ENCODE assay signal across 29 cellular contexts in genomic region chr6:106119991-106120390, GRCh38. TPM values are rescaled to one million over a fixed set of nuclear protein-coding genes. Genes with fewer than 3 reads are reported as not detected.
DNase-seq lines count a peak whose midpoint lies in the region; ATAC-seq, FAIRE-seq and TF ChIP-seq lines count a peak whose summit lies in the region.
"Had no signal": no experiment of that assay in that cellular context is flagged by ENCODE, and none has a peak within 500 bp of the region (broad histone marks: within the 10 kb centered on the region; RNA-seq: fewer than 3 reads in every experiment).

No MANE protein-coding gene starts in this region.

- H3K27ac ChIP-seq in astrocyte (ENCODE audit: low read depth, low read length): no peak overlapping the region
- H3K27ac ChIP-seq: HL-60, neutrophil, SK-N-MC had no signal

- H3K4me3 Mint-ChIP-seq in activated CD4-positive, alpha-beta memory T cell treated with anti-CD3 and anti-CD28 coated beads for 36 hours: no peak overlapping the region
- H3K4me3 Mint-ChIP-seq in activated CD4-positive, alpha-beta memory T cell treated with anti-CD3 and anti-CD28 coated beads, Interleukin-2, amount 10 ng/mL, durations not matched to agents 7 days and 5 days: no peak overlapping the region
- H3K4me3 Mint-ChIP-seq in astrocyte (ENCODE audit: unreplicated experiment) (no peak overlapping the region), type B pancreatic cell (peak overlapping the region; percentile 59)
- H3K4me3 Mint-ChIP-seq: activated naive CD4-positive, alpha-beta T cell treated with anti-CD3 and anti-CD28 coated beads for 36 hours; WTC11 had no signal

- no peaks in the 10 kb centered on the region for H3K4me1 ChIP-seq in astrocyte (ENCODE audit: insufficient read depth, low read length)
- H3K4me1 ChIP-seq in mucosa of descending colon (ENCODE audit: low read depth): no peaks in the 10 kb centered on the region

- no peaks in the 10 kb centered on the region for H4K20me1 ChIP-seq in astrocyte (ENCODE audit: insufficient read depth, low read length)

- H3K79me2 ChIP-seq in astrocyte (ENCODE audit: insufficient read depth, low read length): no peaks in the 10 kb centered on the region

- no peaks in the 10 kb centered on the region for H3K9me3 ChIP-seq in astrocyte (ENCODE audit: insufficient read depth, low read depth, low read length)
- H3K9me3 ChIP-seq in mucosa of descending colon: no peaks in the 10 kb centered on the region
- H3K9me3 ChIP-seq: neutrophil had no signal

- no peak overlapping the region for H2AFZ ChIP-seq in astrocyte (ENCODE audit: low read depth, low read length)

- no peak overlapping the region for H3K4me3 ChIP-seq in astrocyte (ENCODE audit: insufficient read depth, low read depth, low read length)
- no peak overlapping the region for H3K4me3 ChIP-seq in mucosa of descending colon
- H3K4me3 ChIP-seq: SK-N-MC had no signal

- H3K4me1 Mint-ChIP-seq in activated CD4-positive, alpha-beta memory T cell treated with anti-CD3 and anti-CD28 coated beads for 36 hours (ENCODE audit: low read depth): peaks cover 72% of the 10 kb centered on the region
- H3K4me1 Mint-ChIP-seq in activated CD4-positive, alpha-beta memory T cell treated with anti-CD3 and anti-CD28 coated beads, Interleukin-2, amount 10 ng/mL, durations not matched to agents 7 days and 5 days: peaks cover 73% of the 10 kb centered on the region
- H3K4me1 Mint-ChIP-seq in astrocyte (ENCODE audit: low read depth, unreplicated experiment) (peaks cover 9% of the 10 kb centered on the region), type B pancreatic cell (ENCODE audit: unreplicated experiment) (peaks cover 14% of the 10 kb centered on the region)

- H3K9me3 Mint-ChIP-seq in activated CD4-positive, alpha-beta memory T cell treated with anti-CD3 and anti-CD28 coated beads for 36 hours: no peaks in the 10 kb centered on the region
- H3K9me3 Mint-ChIP-seq in activated CD4-positive, alpha-beta memory T cell treated with anti-CD3 and anti-CD28 coated beads, Interleukin-2, amount 10 ng/mL, durations not matched to agents 7 days and 5 days: peaks cover 8% of the 10 kb centered on the region
- H3K9me3 Mint-ChIP-seq in astrocyte (ENCODE audit: unreplicated experiment) (no peaks in the 10 kb centered on the region), type B pancreatic cell (peaks cover 11% of the 10 kb centered on the region)
- H3K9me3 Mint-ChIP-seq: activated naive CD4-positive, alpha-beta T cell treated with anti-CD3 and anti-CD28 coated beads for 36 hours had no signal

- FAIRE-seq in astrocyte (lab: Jason Lieb, UNC): no peak
- FAIRE-seq: A204.1, endometrium, GM12891, HepG2 had no signal

- TF ChIP-seq CTCF in astrocyte (IDR thresholded peaks at IDR 0.05; ENCODE audit: insufficient read depth, low read depth, low read length) (no peak), mucosa of descending colon (IDR thresholded peaks at IDR 0.05) (no peak), type B pancreatic cell (conservative IDR thresholded peaks at IDR 0.05) (no peak)

- H3K36me3 ChIP-seq in astrocyte (ENCODE audit: insufficient read depth, low read length) (no peaks in the 10 kb centered on the region), mucosa of descending colon (ENCODE audit: low read depth) (no peaks in the 10 kb centered on the region)
- H3K36me3 ChIP-seq: neutrophil had no signal

- peak overlapping the region; percentile 31 for H3K27ac Mint-ChIP-seq in activated CD4-positive, alpha-beta memory T cell treated with anti-CD3 and anti-CD28 coated beads for 36 hours
- H3K27ac Mint-ChIP-seq in activated CD4-positive, alpha-beta memory T cell treated with anti-CD3 and anti-CD28 coated beads, Interleukin-2, amount 10 ng/mL, durations not matched to agents 7 days and 5 days: no peak overlapping the region
- no peak overlapping the region for H3K27ac Mint-ChIP-seq in astrocyte (ENCODE audit: unreplicated experiment)
- peak overlapping the region; percentile 98 for H3K27ac Mint-ChIP-seq in type B pancreatic cell
- H3K27ac Mint-ChIP-seq: activated naive CD4-positive, alpha-beta T cell treated with anti-CD3 and anti-CD28 coated beads for 36 hours; WTC11 had no signal

- no peak for DNase-seq in activated CD4-positive, alpha-beta memory T cell treated with anti-CD3 and anti-CD28 coated beads for 36 hours
- no peak for DNase-seq in activated CD4-positive, alpha-beta memory T cell treated with anti-CD3 and anti-CD28 coated beads, Interleukin-2, amount 10 ng/mL, durations not matched to agents 7 days and 5 days
- DNase-seq in astrocyte (ENCODE audit: low read depth): peak; percentile 47
- DNase-seq in mucosa of descending colon: no peak
- DNase-seq in type B pancreatic cell (ENCODE audit: extremely low spot score, unreplicated experiment): no peak
- DNase-seq in stimulated activated naive CD4-positive, alpha-beta T cell (lab: John Stamatoyannopoulos, UW): no peak
- DNase-seq in GOT3 (lab: John Stamatoyannopoulos, UW): no peak
- DNase-seq: activated CD4-positive, alpha-beta T cell treated with anti-CD3 and anti-CD28 coated beads, Interleukin-2, amount 50 U/mL, for 48 hours; activated naive CD4-positive, alpha-beta T cell treated with anti-CD3 and anti-CD28 coated beads for 36 hours; activated T-cell treated with anti-CD3 and anti-CD28 coated beads, Interleukin-2, amount 50 U/mL, for 1 hour; amygdala; left ventricle myocardium superior; NCI-H1417; NCI-H2107; NCI-H510A; retina; RPMI8226; stimulated activated CD4-positive, alpha-beta T cell treated with anti-CD3 and anti-CD28 coated beads, Interleukin-4, amount 100 ng/mL, for 24 hours; stimulated activated naive CD8-positive, alpha-beta T cell treated with anti-CD3 and anti-CD28 coated beads, Interleukin-15, Interleukin-2, amounts not matched to agents 100 U/mL and 50 U/mL, for 24 hours; T-helper 9 cell had no signal

- H3K9ac ChIP-seq in astrocyte (ENCODE audit: low read length): no peak overlapping the region

- ATAC-seq in mucosa of descending colon (peak; percentile 27), HG03442 (IDR thresholded peaks at IDR 0.05; ENCODE audit: unreplicated experiment) (no peak)
- ATAC-seq: HepG2; left ventricle myocardium superior; stimulated activated naive CD8-positive, alpha-beta T cell treated with anti-CD3 and anti-CD28 coated beads, Interleukin-15, Interleukin-2, amounts not matched to agents 100 U/mL and 50 U/mL, for 24 hours; WTC11 had no signal

- intact Hi-C loops in activated CD4-positive, alpha-beta memory T cell treated with anti-CD3 and anti-CD28 coated beads for 36 hours (cut with micrococcal nuclease): no loop called here
- intact Hi-C loops in mucosa of descending colon (cut with DNase I, micrococcal nuclease): no loop called here

- CTCF ChIA-PET in activated CD4-positive, alpha-beta memory T cell treated with anti-CD3 and anti-CD28 coated beads for 36 hours (lab: Charles Lee): interaction anchor here (1.3 to 1.8 kb wide), 2 partner anchors 75 to 103 kb away, joined by 3 to 4 read pairs; no protein-coding TSS in a partner anchor
- CTCF ChIA-PET in activated CD4-positive, alpha-beta memory T cell treated with anti-CD3 and anti-CD28 coated beads, Interleukin-2, amount 10 ng/mL, durations not matched to agents 7 days and 5 days (lab: Charles Lee): no interaction called here

- POLR2A ChIA-PET in activated CD4-positive, alpha-beta memory T cell treated with anti-CD3 and anti-CD28 coated beads for 36 hours (lab: Charles Lee): interaction anchor here (1.1 kb wide), 1 partner anchor 62 kb away, joined by 3 read pairs; no protein-coding TSS in a partner anchor
- POLR2A ChIA-PET in activated CD4-positive, alpha-beta memory T cell treated with anti-CD3 and anti-CD28 coated beads, Interleukin-2, amount 10 ng/mL, durations not matched to agents 7 days and 5 days (lab: Charles Lee): interaction anchor here (0.6 kb wide), 1 partner anchor 76 kb away, joined by 3 read pairs; no protein-coding TSS in a partner anchor

- peaks cover 1% of the 10 kb centered on the region for H3K36me3 Mint-ChIP-seq in activated CD4-positive, alpha-beta memory T cell treated with anti-CD3 and anti-CD28 coated beads for 36 hours
- H3K36me3 Mint-ChIP-seq in activated CD4-positive, alpha-beta memory T cell treated with anti-CD3 and anti-CD28 coated beads, Interleukin-2, amount 10 ng/mL, durations not matched to agents 7 days and 5 days (ENCODE audit: low read depth): peaks cover 11% of the 10 kb centered on the region
- H3K36me3 Mint-ChIP-seq in astrocyte (ENCODE audit: low read depth, unreplicated experiment) (no peaks in the 10 kb centered on the region), type B pancreatic cell (peaks cover 5% of the 10 kb centered on the region)
- H3K36me3 Mint-ChIP-seq: WTC11 had no signal

- peaks cover 7% of the 10 kb centered on the region for H3K27me3 Mint-ChIP-seq in activated CD4-positive, alpha-beta memory T cell treated with anti-CD3 and anti-CD28 coated beads for 36 hours
- peaks cover 9% of the 10 kb centered on the region for H3K27me3 Mint-ChIP-seq in activated CD4-positive, alpha-beta memory T cell treated with anti-CD3 and anti-CD28 coated beads, Interleukin-2, amount 10 ng/mL, durations not matched to agents 7 days and 5 days
- H3K27me3 Mint-ChIP-seq in astrocyte (ENCODE audit: low read depth, unreplicated experiment) (no peaks in the 10 kb centered on the region), type B pancreatic cell (no peaks in the 10 kb centered on the region)

- no peak overlapping the region for H3K4me2 ChIP-seq in astrocyte (ENCODE audit: low read length)

- no peaks in the 10 kb centered on the region for H3K27me3 ChIP-seq in astrocyte (ENCODE audit: insufficient read depth, low read length)
- H3K27me3 ChIP-seq: neutrophil had no signal

RNA-seq across cellular contexts. Expression of gene PRDM1, which starts 33.9 kb away (rescaled TPM):
- 10 to 100 TPM; 70.9 to 78.9 TPM for total RNA-seq in activated CD4-positive, alpha-beta memory T cell treated with anti-CD3 and anti-CD28 coated beads for 36 hours
- 100 to 1,000 TPM; 112 to 115 TPM for total RNA-seq in activated CD4-positive, alpha-beta memory T cell treated with anti-CD3 and anti-CD28 coated beads, Interleukin-2, amount 10 ng/mL, durations not matched to agents 7 days and 5 days
- total RNA-seq in astrocyte (10.5 and 11.4 TPM in 2 replicates), mucosa of descending colon (10 to 100 TPM; 10.5 to 30.7 (median 23.4) TPM), type B pancreatic cell (ENCODE audit: low replicate concordance) (15.5 and 35.5 TPM in 2 replicates)
- total RNA-seq: HepG2 had no signal

Comparison
In these comparisons a context has a peak if more than half of its experiments do, and no peak if none do; other contexts are left out.
1. H3K27ac Mint-ChIP-seq: peak in activated CD4-positive, alpha-beta memory T cell treated with anti-CD3 and anti-CD28 coated beads for 36 hours (single experiment) and type B pancreatic cell (single experiment); none in activated CD4-positive, alpha-beta memory T cell treated with anti-CD3 and anti-CD28 coated beads, Interleukin-2, amount 10 ng/mL, durations not matched to agents 7 days and 5 days (single experiment) and astrocyte (single experiment).